Comparison of ENCODE assay signal across 31 cellular contexts in genomic region chr17:34825884-34826283, GRCh38.
"Had no signal": no experiment of that assay in that cellular context is flagged by ENCODE, and none has a peak within 500 bp of the region (broad histone marks: within the 10 kb centered on the region; RNA-seq: fewer than 3 reads in every experiment).

No MANE protein-coding gene starts in this region.

- H3K36me3 Mint-ChIP-seq: natural killer cell; neural progenitor cell; stimulated activated memory B cell treated with anti-CD40 and anti-IgM and Interleukin-4, amounts not matched to agents 10 μg/mL and 1 μg/mL and 100 μg/mL, for 72 hours had no signal

- DNase-seq: natural killer cell; occipital lobe; ovary; posterior cingulate gyrus; psoas muscle; right cardiac atrium; spleen; stimulated activated CD4-positive, alpha-beta T cell treated with anti-CD3 and anti-CD28 coated beads, Interleukin-12 subunit alpha, Interleukin-12 subunit beta, amount 100 ng/mL, for 4 hours; stimulated activated CD4-positive, alpha-beta T cell treated with anti-CD3 and anti-CD28 coated beads, Interleukin-1b, Interleukin-23, amount 100 ng/mL, for 48 hours; stimulated activated CD4-positive, alpha-beta T cell treated with anti-CD3 and anti-CD28 coated beads, Interleukin-4, amount 100 ng/mL, for 1 hour; stimulated activated CD4-positive, alpha-beta T cell treated with anti-CD3 and anti-CD28 coated beads, Interleukin-4, amount 100 ng/mL, for 4 hours; stimulated activated CD8-positive, alpha-beta memory T cell treated with anti-CD3 and anti-CD28 coated beads, Interleukin-4, amount 100 ng/mL, for 48 hours; stimulated activated naive CD4-positive, alpha-beta T cell; stimulated activated naive CD8-positive, alpha-beta T cell treated with anti-CD3 and anti-CD28 coated beads, Interleukin-15, amount 100 ng/mL, for 72 hours; stimulated activated naive CD8-positive, alpha-beta T cell treated with anti-CD3 and anti-CD28 coated beads, Interleukin-15, Interleukin-2, amounts not matched to agents 100 U/mL and 50 U/mL, for 24 hours; substantia nigra; testis; tibial artery; transverse colon; upper lobe of left lung had no signal

- H3K27me3 ChIP-seq: ovary, testis, transverse colon, upper lobe of left lung, vagina had no signal

- FAIRE-seq: urothelium cell line had no signal

- H3K27ac ChIP-seq: neural progenitor cell, ovary, parathyroid adenoma, psoas muscle, skin epidermis, spleen, suprapubic skin, testis, tibial artery, transverse colon, upper lobe of left lung, vagina had no signal

- ATAC-seq: natural killer cell; psoas muscle; right cardiac atrium; sciatic nerve; stimulated activated memory B cell treated with anti-CD40 and anti-IgM and Interleukin-4, amounts not matched to agents 10 μg/mL and 1 μg/mL and 100 μg/mL, for 72 hours; stimulated activated naive CD8-positive, alpha-beta T cell treated with anti-CD3 and anti-CD28 coated beads, Interleukin-15, amount 100 ng/mL, for 72 hours; stimulated activated naive CD8-positive, alpha-beta T cell treated with anti-CD3 and anti-CD28 coated beads, Interleukin-15, Interleukin-2, amounts not matched to agents 100 U/mL and 50 U/mL, for 24 hours had no signal

- H3K4me3 Mint-ChIP-seq: natural killer cell; nephron; neural progenitor cell; stimulated activated memory B cell treated with anti-CD40 and anti-IgM and Interleukin-4, amounts not matched to agents 10 μg/mL and 1 μg/mL and 100 μg/mL, for 72 hours; stimulated activated naive CD8-positive, alpha-beta T cell treated with anti-CD3 and anti-CD28 coated beads, Interleukin-15, amount 100 ng/mL, for 72 hours had no signal

- H3K9me3 Mint-ChIP-seq: natural killer cell; nephron; neural progenitor cell; stimulated activated memory B cell treated with anti-CD40 and anti-IgM and Interleukin-4, amounts not matched to agents 10 μg/mL and 1 μg/mL and 100 μg/mL, for 72 hours; stimulated activated naive CD8-positive, alpha-beta T cell treated with anti-CD3 and anti-CD28 coated beads, Interleukin-15, amount 100 ng/mL, for 72 hours had no signal

- H3K27me3 Mint-ChIP-seq: stimulated activated naive CD8-positive, alpha-beta T cell treated with anti-CD3 and anti-CD28 coated beads, Interleukin-15, amount 100 ng/mL, for 72 hours had no signal

- H3K79me2 ChIP-seq: parathyroid adenoma had no signal

- H3K4me1 ChIP-seq: parathyroid adenoma, psoas muscle, spleen, suprapubic skin, testis, tibial artery, transverse colon, upper lobe of left lung, vagina had no signal

- H3K9ac ChIP-seq: neural progenitor cell, parathyroid adenoma had no signal

- H3K4me2 ChIP-seq: neural progenitor cell, smooth muscle cell had no signal

- H3K4me1 Mint-ChIP-seq: natural killer cell; nephron; stimulated activated memory B cell treated with anti-CD40 and anti-IgM and Interleukin-4, amounts not matched to agents 10 μg/mL and 1 μg/mL and 100 μg/mL, for 72 hours; stimulated activated naive CD8-positive, alpha-beta T cell treated with anti-CD3 and anti-CD28 coated beads, Interleukin-15, amount 100 ng/mL, for 72 hours had no signal

- H3K36me3 ChIP-seq: neural progenitor cell, ovary, spleen, suprapubic skin, tibial artery, transverse colon, upper lobe of left lung, vagina had no signal

- H3K9me3 ChIP-seq: ovary, psoas muscle, spleen, suprapubic skin, testis, tibial artery, transverse colon, upper lobe of left lung, vagina had no signal

- H3K27ac Mint-ChIP-seq: natural killer cell; nephron; progenitor cell of endocrine pancreas; stimulated activated memory B cell treated with anti-CD40 and anti-IgM and Interleukin-4, amounts not matched to agents 10 μg/mL and 1 μg/mL and 100 μg/mL, for 72 hours; stimulated activated naive CD8-positive, alpha-beta T cell treated with anti-CD3 and anti-CD28 coated beads, Interleukin-15, amount 100 ng/mL, for 72 hours had no signal

- H2AFZ ChIP-seq: neural progenitor cell, parathyroid adenoma had no signal

- H3K4me3 ChIP-seq: neural progenitor cell, ovary, psoas muscle, skin epidermis, smooth muscle cell, spleen, suprapubic skin, testis, tibial artery, transverse colon, upper lobe of left lung, vagina had no signal
